Comparison of ENCODE assay signal across 20 cellular contexts in the genomic region with DNA sequence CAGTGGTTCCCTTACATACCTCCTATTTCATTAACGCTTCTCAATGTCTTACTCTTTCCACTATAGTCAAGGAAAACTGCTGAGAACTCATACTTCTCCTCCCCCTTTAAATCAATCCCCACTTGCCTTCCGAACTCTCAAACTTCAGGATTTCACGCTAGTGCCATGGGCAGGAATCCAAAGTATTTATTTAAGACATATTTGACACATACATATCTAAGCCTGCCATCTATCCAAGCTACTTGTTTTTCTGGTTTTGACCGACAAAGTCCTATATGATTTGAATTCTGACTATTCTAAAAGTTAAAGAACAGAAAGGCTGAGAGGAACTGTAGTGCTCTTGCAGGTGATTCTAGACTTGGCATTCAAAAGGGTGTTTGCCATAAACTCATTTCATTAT.
"Had no signal": no experiment of that assay in that cellular context is flagged by ENCODE, and none has a peak within 500 bp of the region (broad histone marks: within the 10 kb centered on the region; RNA-seq: fewer than 3 reads in every experiment).

No MANE protein-coding gene starts in this region.

- H3K27ac ChIP-seq: body of pancreas, gastrocnemius medialis, left lung, prostate gland had no signal

- ATAC-seq: body of pancreas, gastrocnemius medialis, left lung had no signal

- FAIRE-seq: endothelial cell of umbilical vein, small intestine had no signal

- H3K27ac Mint-ChIP-seq: activated CD4-positive, alpha-beta memory T cell treated with anti-CD3 and anti-CD28 coated beads, Interleukin-2, amount 10 ng/mL, durations not matched to agents 7 days and 5 days; activated naive CD8-positive, alpha-beta T cell treated with anti-CD3 and anti-CD28 coated beads for 36 hours; activated T-cell treated with anti-CD3 and anti-CD28 coated beads, Interleukin-2, amount 50 U/mL, for 24 hours; stimulated activated naive CD8-positive, alpha-beta T cell treated with anti-CD3 and anti-CD28 coated beads, Interleukin-15, Interleukin-2, amounts not matched to agents 100 ng/mL and 50 ng/mL, for 24 hours; T-helper 1 cell treated with Interleukin-12 subunit alpha and Interleukin-12 subunit beta and Interleukin-4 antibody, amounts not matched to agents 30 μg/mL and 1 μg/mL, for 36 hours had no signal

- H3K4me1 ChIP-seq: prostate gland had no signal

- DNase-seq: activated CD4-positive, alpha-beta memory T cell treated with anti-CD3 and anti-CD28 coated beads, Interleukin-2, amount 10 ng/mL, durations not matched to agents 7 days and 5 days; activated CD4-positive, alpha-beta T cell treated with anti-CD3 and anti-CD28 coated beads for 4 hours; activated gamma-delta T cell; activated naive CD8-positive, alpha-beta T cell treated with anti-CD3 and anti-CD28 coated beads for 36 hours; activated T-cell treated with anti-CD3 and anti-CD28 coated beads, Interleukin-2, amount 50 U/mL, for 24 hours; body of pancreas; central memory CD4-positive, alpha-beta T cell; cortex of kidney; effector CD8-positive, alpha-beta T cell; gastrocnemius medialis; left lung; mesendoderm; right cardiac atrium; small intestine; stimulated activated CD4-positive, alpha-beta T cell treated with anti-CD3 and anti-CD28 coated beads, Interleukin-4, amount 100 ng/mL, for 24 hours had no signal

- H3K27me3 Mint-ChIP-seq: activated CD4-positive, alpha-beta memory T cell treated with anti-CD3 and anti-CD28 coated beads, Interleukin-2, amount 10 ng/mL, durations not matched to agents 7 days and 5 days; activated naive CD8-positive, alpha-beta T cell treated with anti-CD3 and anti-CD28 coated beads for 36 hours; activated T-cell treated with anti-CD3 and anti-CD28 coated beads, Interleukin-2, amount 50 U/mL, for 24 hours; stimulated activated naive CD8-positive, alpha-beta T cell treated with anti-CD3 and anti-CD28 coated beads, Interleukin-15, Interleukin-2, amounts not matched to agents 100 ng/mL and 50 ng/mL, for 24 hours had no signal

- H3K9me3 ChIP-seq: body of pancreas, gastrocnemius medialis, left lung, prostate gland had no signal

- H3K4me3 Mint-ChIP-seq: activated CD4-positive, alpha-beta memory T cell treated with anti-CD3 and anti-CD28 coated beads, Interleukin-2, amount 10 ng/mL, durations not matched to agents 7 days and 5 days; activated naive CD8-positive, alpha-beta T cell treated with anti-CD3 and anti-CD28 coated beads for 36 hours; activated T-cell treated with anti-CD3 and anti-CD28 coated beads, Interleukin-2, amount 50 U/mL, for 24 hours; neural crest cell; stimulated activated naive CD8-positive, alpha-beta T cell treated with anti-CD3 and anti-CD28 coated beads, Interleukin-15, Interleukin-2, amounts not matched to agents 100 ng/mL and 50 ng/mL, for 24 hours; T-helper 1 cell treated with Interleukin-12 subunit alpha and Interleukin-12 subunit beta and Interleukin-4 antibody, amounts not matched to agents 30 μg/mL and 1 μg/mL, for 36 hours had no signal

- H3K4me3 ChIP-seq: body of pancreas, gastrocnemius medialis, left lung, prostate gland had no signal

- H3K36me3 ChIP-seq: prostate gland had no signal

- H3K27me3 ChIP-seq: body of pancreas, gastrocnemius medialis, left lung had no signal
